ENCODE assay signal across 12 cellular contexts in genomic region chr6:83467620-83468036, GRCh38. TPM values are rescaled to one million over a fixed set of nuclear protein-coding genes. Genes with fewer than 3 reads are reported as not detected.
A peak's percentile ranks its signal among the peaks of the same experiment; 100 is the strongest.
DNase-seq lines count a peak whose midpoint lies in the region; ATAC-seq and TF ChIP-seq lines count a peak whose summit lies in the region.
"Had no signal": no experiment of that assay in that cellular context is flagged by ENCODE, and none has a peak within 500 bp of the region (broad histone marks: within the 10 kb centered on the region; RNA-seq: fewer than 3 reads in every experiment).

No MANE protein-coding gene starts in this region.

- H3K27me3 ChIP-seq in adrenal gland = no peaks in the 10 kb centered on the region
- no peaks in the 10 kb centered on the region for H3K27me3 ChIP-seq in transverse colon
- H3K27me3 ChIP-seq: suprapubic skin had no signal

- H3K27ac Mint-ChIP-seq in MCF 10A (ENCODE audit: low read depth, unreplicated experiment) = no peak overlapping the region
- H3K27ac Mint-ChIP-seq: activated CD8-positive, alpha-beta T cell treated with anti-CD3 and anti-CD28 coated beads, Interleukin-2, amount 10 ng/mL, durations not matched to agents 7 days and 5 days had no signal

- no TSS peak for BruUV-seq in MCF 10A (replicated peaks; lab: Mats Ljungman, UMichigan)

- H3K9me3 Mint-ChIP-seq in MCF 10A (ENCODE audit: unreplicated experiment) = no peaks in the 10 kb centered on the region

- no peak for TF ChIP-seq EP300 in transverse colon (IDR thresholded peaks at IDR 0.05; ENCODE audit: low read depth)

- TF ChIP-seq POLR2A in adrenal gland (IDR thresholded peaks at IDR 0.05) (no peak), transverse colon (IDR thresholded peaks at IDR 0.05) (no peak)

- peaks cover 17% of the 10 kb centered on the region for H3K4me1 Mint-ChIP-seq in MCF 10A (ENCODE audit: insufficient read depth, unreplicated experiment)

- H3K4me1 ChIP-seq in adrenal gland (replicated peaks in 1 of 2) (peaks cover 0 to 3% of the 10 kb centered on the region in 2 donors), transverse colon (peaks cover 5 to 17% (median 9%) of the 10 kb centered on the region in 4 donors)
- H3K4me1 ChIP-seq: suprapubic skin had no signal

- H3K27ac ChIP-seq in adrenal gland (peak overlapping the region in 2 of 5 donors; percentile 24 to 37), transverse colon (no peak overlapping the region)
- H3K27ac ChIP-seq: suprapubic skin had no signal

- H3K4me3 ChIP-seq in adrenal gland = no peak overlapping the region
- no peak overlapping the region for H3K4me3 ChIP-seq in transverse colon
- H3K4me3 ChIP-seq: suprapubic skin had no signal

- no peaks in the 10 kb centered on the region for H3K9me3 ChIP-seq in adrenal gland (replicated peaks in 1 of 3)
- H3K9me3 ChIP-seq in transverse colon = no peaks in the 10 kb centered on the region
- H3K9me3 ChIP-seq: suprapubic skin had no signal

- H3K4me3 Mint-ChIP-seq in MCF 10A (ENCODE audit: unreplicated experiment) = no peak overlapping the region
- H3K4me3 Mint-ChIP-seq: activated CD8-positive, alpha-beta T cell treated with anti-CD3 and anti-CD28 coated beads, Interleukin-2, amount 10 ng/mL, durations not matched to agents 7 days and 5 days had no signal

- POLR2A ChIA-PET in MCF 10A (lab: Yijun Ruan, JAX) = no interaction called here

- no peaks in the 10 kb centered on the region for H3K36me3 Mint-ChIP-seq in MCF 10A (ENCODE audit: insufficient read depth, unreplicated experiment)

- TF ChIP-seq CTCF in adrenal gland (IDR thresholded peaks at IDR 0.05) = no peak
- no peak for TF ChIP-seq CTCF in transverse colon (IDR thresholded peaks at IDR 0.05)
- TF ChIP-seq CTCF in MCF 10A (IDR thresholded peaks at IDR 0.05; ENCODE audit: unreplicated experiment) = no peak

- ATAC-seq in left lobe of liver = peak; percentile 41
- ATAC-seq in GM21447 (IDR thresholded peaks at IDR 0.05; ENCODE audit: unreplicated experiment) = no peak
- ATAC-seq in GM21423 (IDR thresholded peaks at IDR 0.05; ENCODE audit: unreplicated experiment) = no peak
- ATAC-seq: activated CD8-positive, alpha-beta T cell treated with anti-CD3 and anti-CD28 coated beads, Interleukin-2, amount 10 ng/mL, durations not matched to agents 7 days and 5 days; Panc1 had no signal

- H3K36me3 ChIP-seq in adrenal gland (replicated peaks in 1 of 2) = no peaks in the 10 kb centered on the region
- H3K36me3 ChIP-seq in transverse colon = no peaks in the 10 kb centered on the region
- H3K36me3 ChIP-seq: suprapubic skin had no signal

- WGBS in adrenal gland, 4 donors = 54 to 65% (median 63%) methylated on average over 3 of the region's 3 CpGs
- WGBS in transverse colon (ENCODE audit: low coverage in 1 of 2), 2 donors = 75 to 78% methylated on average over 2 to 3 of the region's 3 CpGs

- DNase-seq in MV-4-11 (lab: John Stamatoyannopoulos, UW) = peak; percentile 99
- DNase-seq in adrenal gland = peak; percentile 27 to 67 (median 52)
- no peak for DNase-seq in left lobe of liver (ENCODE audit: low spot score)
- DNase-seq in transverse colon = peak; percentile 30
- DNase-seq in MCF 10A (ENCODE audit: unreplicated experiment) = no peak
- DNase-seq: activated CD8-positive, alpha-beta T cell treated with anti-CD3 and anti-CD28 coated beads, Interleukin-2, amount 10 ng/mL, durations not matched to agents 7 days and 5 days; activated effector memory CD4-positive, alpha-beta T cell treated with anti-CD3 and anti-CD28 coated beads, Interleukin-2, amount 50 U/mL, for 16 hours; T-helper 2 cell had no signal

- in situ Hi-C loops in transverse colon (cut with MboI; ENCODE audit: low pct_ligation_motif_present in 1 of 4, low pct_unique_long_range_greater_than_20kb in 1 of 4, low sequenced_read_pairs in 3 of 4) = no loop called here

- H3K27me3 Mint-ChIP-seq in MCF 10A (ENCODE audit: insufficient read depth, unreplicated experiment) = no peaks in the 10 kb centered on the region

- CTCF ChIA-PET in MCF 10A (lab: Yijun Ruan, JAX) = interaction anchor here (1.2 to 3.6 kb wide), 2 partner anchors 44 to 400 kb away, joined by 3 to 13 read pairs; partner anchors contain the start of genes DOP1A and PRSS35

- intact Hi-C loops in adrenal gland (cut with DNase I) = no loop called here
- intact Hi-C loops in transverse colon (cut with DNase I; ENCODE audit: low total_unique reads) = no loop called here
- intact Hi-C loops in MCF 10A (cut with micrococcal nuclease) = loop anchor here (5.0 kb wide), 1 partner anchor 35 kb away; the partner anchor contains the start of gene ME1

RNA-seq across cellular contexts. Expression of gene ME1, which starts 36.8 kb away (rescaled TPM):
- total RNA-seq in adrenal gland (10 to 100 TPM; 54.4 to 86.8 (median 64.9) TPM), left lobe of liver (13.7 TPM), transverse colon (10 to 100 TPM in 1 of 4 donors, 1 to 10 TPM in 3; 1.9 to 36.6 (median 6.0) TPM), MCF 10A (2022) (16.7 and 17.8 TPM in 2 replicates)
- polyA plus RNA-seq in adrenal gland = 100 to 1,000 TPM in 1 of 3 donors, 10 to 100 TPM in 2; 19.9 to 145 (median 26.4) TPM

RNA-seq across cellular contexts. Expression of gene PRSS35, which starts 44.7 kb away (rescaled TPM):
- 10 to 100 TPM in 3 of 8 donors, 1 to 10 TPM in 3, under 1 TPM in 2; 0.39 to 17.0 (median 5.1) TPM for total RNA-seq in adrenal gland
- polyA plus RNA-seq in adrenal gland = 1 to 10 TPM in 2 of 3 donors, under 1 TPM in 1; 0.27 to 3.5 (median 2.6) TPM
- total RNA-seq in left lobe of liver = not detected
- not detected for total RNA-seq in transverse colon
- total RNA-seq in MCF 10A (2022) = not detected in 2 replicates
- total RNA-seq: activated CD8-positive, alpha-beta T cell treated with anti-CD3 and anti-CD28 coated beads, Interleukin-2, amount 10 ng/mL, durations not matched to agents 7 days and 5 days had no signal

Comparison
In these comparisons a context has a peak if more than half of its experiments do, and no peak if none do; other contexts are left out.
1. DNase-seq: peak in MV-4-11 (single experiment), adrenal gland (7 of 7) and transverse colon (single experiment); none in left lobe of liver (single experiment) and MCF 10A (single experiment).